34 cellular contexts compared by ENCODE assay signal in genomic region chr1:3593334-3593733, GRCh38. TPM values are rescaled to one million over a fixed set of nuclear protein-coding genes. Genes with fewer than 3 reads are reported as not detected.
"Had no signal": no experiment of that assay in that cellular context is flagged by ENCODE, and none has a peak within 500 bp of the region (broad histone marks: within the 10 kb centered on the region; RNA-seq: fewer than 3 reads in every experiment).

No MANE protein-coding gene starts in this region.

- H3K4me3 ChIP-seq: gastrocnemius medialis, pancreas, prostate gland, skin epidermis, thoracic aorta had no signal

- H3K9me3 ChIP-seq: gastrocnemius medialis, pancreas, prostate gland, thoracic aorta had no signal

- FAIRE-seq: endometrium, kidney, pancreas, urothelium cell line had no signal

- H3K27me3 ChIP-seq: gastrocnemius medialis, pancreas had no signal

- DNase-seq: activated CD4-positive, alpha-beta memory T cell treated with anti-CD3 and anti-CD28 coated beads, Interleukin-2, amount 10 ng/mL, durations not matched to agents 7 days and 5 days; activated CD4-positive, alpha-beta T cell treated with anti-CD3 and anti-CD28 coated beads for 1 hour; activated CD4-positive, alpha-beta T cell treated with anti-CD3 and anti-CD28 coated beads, Interleukin-2, amount 10 ng/mL, durations not matched to agents 7 days and 5 days; activated CD8-positive, alpha-beta memory T cell treated with anti-CD3 and anti-CD28 coated beads, Interleukin-2, amount 50 U/mL, for 48 hours; activated gamma-delta T cell treated with Interleukin-2 at 50 U/mL for 16 hours; activated naive CD4-positive, alpha-beta T cell treated with anti-CD3 and anti-CD28 coated beads, Interleukin-2, amount 50 U/mL, for 16 hours; activated T-cell treated with anti-CD3 and anti-CD28 coated beads, Interleukin-2, amount 50 U/mL, for 24 hours; amygdala; central memory CD4-positive, alpha-beta T cell; effector CD4-positive, alpha-beta T cell; erythroblast; gastrocnemius medialis; glutamatergic neuron; immature natural killer cell; kidney; left colon; mammary epithelial cell; naive B cell; nephron progenitor cell; nucleus accumbens; pancreas; retina; stimulated activated CD4-positive, alpha-beta T cell treated with anti-CD3 and anti-CD28 coated beads, Interleukin-12 subunit alpha, Interleukin-12 subunit beta, amount 100 ng/mL, for 4 hours; stimulated activated CD4-positive, alpha-beta T cell treated with anti-CD3 and anti-CD28 coated beads, Interleukin-4, amount 100 ng/mL, for 1 hour; T-helper 2 cell; trophoblast cell had no signal

- ATAC-seq: activated T-helper 17 cell treated with anti-CD3 and anti-CD28 coated beads, Interleukin-2, amount 50 U/mL, for 72 hours; gastrocnemius medialis; left colon; pancreas; sciatic nerve had no signal

- H3K36me3 ChIP-seq: gastrocnemius medialis, pancreas, prostate gland, thoracic aorta had no signal

- H3K4me1 ChIP-seq: pancreas, prostate gland had no signal

- H3K27ac ChIP-seq: gastrocnemius medialis, pancreas, prostate gland, thoracic aorta had no signal

RNA-seq across cellular contexts. Expression of gene TP73, which starts 59.0 kb away (rescaled TPM):
- total RNA-seq: dermis blood vessel endothelial cell, sciatic nerve, thoracic aorta had no signal
- polyA plus RNA-seq: immature natural killer cell had no signal
